19 cellular contexts compared by ENCODE assay signal in the genomic region with DNA sequence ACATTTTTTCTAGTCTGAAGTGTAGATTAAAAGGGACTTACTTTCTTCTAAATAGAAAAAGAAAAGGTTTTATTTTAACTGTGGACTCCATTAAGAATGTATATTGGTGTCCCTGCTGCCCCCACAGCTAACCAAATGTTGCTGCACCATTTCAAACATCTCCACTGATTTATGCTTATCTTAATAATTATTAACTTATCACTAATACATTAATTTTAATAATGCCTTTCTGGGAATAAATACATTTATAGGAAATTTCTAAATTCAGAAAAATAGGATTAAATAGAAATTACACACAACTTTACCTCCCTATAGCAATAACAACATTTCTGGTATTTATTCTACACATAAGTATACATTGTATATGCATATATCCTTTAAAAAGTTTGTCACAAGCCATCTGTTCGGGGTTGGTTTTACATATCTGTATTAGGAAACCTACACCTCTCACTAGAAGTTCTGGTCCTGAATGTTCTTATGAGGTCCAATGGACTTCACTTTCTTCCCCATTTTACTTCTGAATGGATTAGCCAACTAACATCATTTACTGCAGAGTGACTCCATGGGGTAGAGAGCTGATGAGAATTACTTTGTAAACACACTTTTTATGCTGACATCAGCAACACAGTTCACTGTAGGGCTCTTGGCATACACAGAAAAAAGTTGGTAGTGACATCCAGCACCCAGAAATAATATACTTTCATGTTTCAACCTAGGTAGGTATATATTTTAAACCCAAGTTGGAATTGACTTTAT. TPM values are rescaled to one million over a fixed set of nuclear protein-coding genes. Genes with fewer than 3 reads are reported as not detected.
DNase-seq lines count a peak whose midpoint lies in the region; ATAC-seq and TF ChIP-seq lines count a peak whose summit lies in the region.
"Had no signal": no experiment of that assay in that cellular context is flagged by ENCODE, and none has a peak within 500 bp of the region (broad histone marks: within the 10 kb centered on the region; RNA-seq: fewer than 3 reads in every experiment).

No MANE protein-coding gene starts in this region.

- no peak for TF ChIP-seq POLR2A in upper lobe of left lung (IDR thresholded peaks at IDR 0.05)

- H3K36me3 ChIP-seq in cardiac muscle cell (peaks cover 24% of the 10 kb centered on the region), SK-N-MC (ENCODE audit: insufficient read depth, low read length) (peaks cover 10% of the 10 kb centered on the region), left lung (peaks cover 0 to 32% of the 10 kb centered on the region in 2 donors), upper lobe of left lung (peaks cover 0 to 22% (median 4%) of the 10 kb centered on the region in 4 donors)
- H3K36me3 ChIP-seq: breast epithelium had no signal

- 100% methylated on average over 1 of the region's 1 CpG for WGBS in upper lobe of left lung, 2 donors

- no peak for TF ChIP-seq EP300 in upper lobe of left lung (IDR thresholded peaks at IDR 0.05)

- TF ChIP-seq CTCF in cardiac muscle cell (IDR thresholded peaks at IDR 0.05; ENCODE audit: low read depth, low read length) = no peak
- no peak for TF ChIP-seq CTCF in left lung (IDR thresholded peaks at IDR 0.05)
- no peak for TF ChIP-seq CTCF in upper lobe of left lung (IDR thresholded peaks at IDR 0.05)

- ATAC-seq in left cardiac atrium = no peak
- ATAC-seq in left lung = peak; percentile 53
- peak in 1 of 2 donors; percentile 4 for ATAC-seq in upper lobe of left lung (ENCODE audit: low FRiP score in 2 of 2)
- ATAC-seq: naive thymus-derived CD8-positive, alpha-beta T cell; Panc1 had no signal

- H3K4me1 ChIP-seq in cardiac muscle cell (ENCODE audit: low read depth) (peaks cover 11% of the 10 kb centered on the region), left lung (peaks cover 49 to 77% of the 10 kb centered on the region in 2 donors), upper lobe of left lung (peaks cover 64 to 80% (median 69%) of the 10 kb centered on the region in 4 donors)
- H3K4me1 ChIP-seq: breast epithelium had no signal

- no peaks in the 10 kb centered on the region for H3K27me3 ChIP-seq in cardiac muscle cell
- no peaks in the 10 kb centered on the region for H3K27me3 ChIP-seq in left lung
- H3K27me3 ChIP-seq in upper lobe of left lung = no peaks in the 10 kb centered on the region
- H3K27me3 ChIP-seq: breast epithelium had no signal

- DNase-seq in cardiac muscle cell (ENCODE audit: low read depth in 1 of 2, low spot score in 1 of 2) (no peak), left cardiac atrium (no peak), SK-N-MC (ENCODE audit: low read depth, low spot score) (no peak), left lung (no peak), upper lobe of left lung (no peak), iPS-NIHi7 (ENCODE audit: extremely low spot score) (no peak), C1 segment of cervical spinal cord (lab: John Stamatoyannopoulos, UW) (no peak)
- DNase-seq in stimulated activated CD4-positive, alpha-beta T cell treated with anti-CD3 and anti-CD28 coated beads, Interleukin-2, amount 100 ng/mL, for 24 hours = no peak
- DNase-seq: activated CD4-positive, alpha-beta memory T cell treated with anti-CD3 and anti-CD28 coated beads for 36 hours; activated T-cell treated with anti-CD3 and anti-CD28 coated beads, Interleukin-2, amount 50 U/mL, for 24 hours; effector memory CD4-positive, alpha-beta T cell; foreskin fibroblast; H7; naive thymus-derived CD8-positive, alpha-beta T cell; NCI-H1694 had no signal

- peak overlapping the region; percentile 70 for H3K27ac ChIP-seq in cardiac muscle cell
- peak overlapping the region; percentile 40; the same call in 1 of the 2 replicates for H3K27ac ChIP-seq in SK-N-MC
- H3K27ac ChIP-seq in left lung = peak overlapping the region; percentile 82 to 83
- H3K27ac ChIP-seq in upper lobe of left lung = peak overlapping the region; percentile 70 to 87 (median 80)

- no peak overlapping the region for H3K9ac ChIP-seq in SK-N-MC (ENCODE audit: insufficient read length)

- H3K9me3 ChIP-seq in cardiac muscle cell (ENCODE audit: low read depth) (no peaks in the 10 kb centered on the region), SK-N-MC (ENCODE audit: low read depth, low read length) (no peaks in the 10 kb centered on the region), left lung (no peaks in the 10 kb centered on the region), upper lobe of left lung (no peaks in the 10 kb centered on the region)
- H3K9me3 ChIP-seq: breast epithelium had no signal

- intact Hi-C loops in left cardiac atrium (cut with DNase I) (no loop called here), left lung (cut with DNase I) (no loop called here)

- H3K4me3 ChIP-seq in cardiac muscle cell (no peak overlapping the region), SK-N-MC (0 out of 2 replicates have a peak overlapping the region, but pooled peaks have one; percentile 2), left lung (no peak overlapping the region), upper lobe of left lung (no peak overlapping the region)
- H3K4me3 ChIP-seq: breast epithelium, lung had no signal

RNA-seq across cellular contexts. Expression of a gene that starts 9.4 kb away (rescaled TPM):
- total RNA-seq in cardiac muscle cell (1.4 and 2.9 TPM in 2 replicates), left cardiac atrium (10 to 100 TPM in 1 of 2 donors, 1 to 10 TPM in 1; 4.5 to 12.5 TPM), left lung (10 to 100 TPM; 28.3 to 61.0 TPM), upper lobe of left lung (10 to 100 TPM; 25.2 to 71.4 (median 42.5) TPM)
- polyA plus RNA-seq in cardiac muscle cell = 2.7 and 3.5 TPM in 2 replicates
- total RNA-seq: progenitor cell of endocrine pancreas had no signal

RNA-seq across cellular contexts. Expression of a gene that starts 45.2 kb away (rescaled TPM):
- 0.48 and 1.7 TPM in 2 replicates for total RNA-seq in cardiac muscle cell
- polyA plus RNA-seq in cardiac muscle cell = 0.21 and 1.5 TPM in 2 replicates
- total RNA-seq in left cardiac atrium = 1 to 10 TPM; 3.0 to 4.3 TPM
- total RNA-seq in left lung = 10 to 100 TPM; 50.5 to 90.9 TPM
- total RNA-seq in upper lobe of left lung = 10 to 100 TPM in 5 of 6 donors, 1 to 10 TPM in 1; 1.5 to 50.7 (median 20.5) TPM
- total RNA-seq: progenitor cell of endocrine pancreas had no signal
